1 cellular context compared by ENCODE assay signal in genomic region chr16:70427786-70428177, GRCh38.
TF ChIP-seq lines count a peak whose summit lies in the region.

No MANE protein-coding gene starts in this region.

TF ChIP-seq in IMR-90, 13 proteins besides CTCF, POLR2A, EP300 and RAD21 (continued from another document):
- TF ChIP-seq USF2 (IDR thresholded peaks at IDR 0.05; ENCODE audit: low read depth, low read length): no peak
- TF ChIP-seq FOS (IDR thresholded peaks at IDR 0.05; ENCODE audit: low read depth, low read length): no peak
